ENCODE assay signal across 11 cellular contexts in the genomic region with DNA sequence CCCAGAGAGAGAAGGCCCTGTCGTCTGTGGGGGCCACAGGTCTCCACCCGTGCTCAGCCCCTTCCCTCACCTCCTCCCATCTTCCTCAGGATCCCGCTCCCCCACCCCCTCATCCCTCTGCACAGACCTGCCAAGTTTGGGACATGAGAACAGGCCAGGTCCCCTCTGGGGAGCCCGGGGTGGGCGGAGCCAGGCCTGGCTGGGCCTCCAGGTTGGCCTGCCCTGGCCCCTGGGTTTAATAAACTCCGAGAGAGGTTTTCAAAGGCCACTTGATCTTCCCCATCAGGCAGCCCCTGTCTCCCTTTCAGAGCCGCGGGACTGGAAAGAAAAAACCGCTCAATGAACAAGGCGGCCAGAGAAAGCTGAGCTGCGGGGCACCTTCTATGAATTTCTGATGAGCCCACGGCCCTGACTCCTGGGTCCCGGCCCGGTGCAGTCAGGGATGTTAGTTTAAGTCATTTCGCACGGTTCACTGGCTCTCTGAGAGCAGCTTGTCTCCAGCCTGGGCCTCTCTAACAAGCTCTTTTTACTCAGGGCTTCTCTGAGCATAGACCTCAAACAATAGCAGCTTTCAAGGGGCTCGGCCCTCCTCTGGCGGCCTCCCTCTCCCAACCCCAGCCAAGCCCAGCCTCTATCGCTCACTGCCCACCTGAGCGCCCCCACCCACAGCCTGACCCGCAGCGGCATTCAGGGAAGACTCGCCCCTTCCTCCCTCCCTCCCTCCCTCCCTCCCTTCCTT.
A peak's percentile ranks its signal among the peaks of the same experiment; 100 is the strongest.
DNase-seq lines count a peak whose midpoint lies in the region; ATAC-seq lines count a peak whose summit lies in the region.
"Had no signal": no experiment of that assay in that cellular context is flagged by ENCODE, and none has a peak within 500 bp of the region (broad histone marks: within the 10 kb centered on the region; RNA-seq: fewer than 3 reads in every experiment).

No MANE protein-coding gene starts in this region.

- H3K27ac Mint-ChIP-seq in activated naive CD8-positive, alpha-beta T cell treated with anti-CD3 and anti-CD28 coated beads, Interleukin-2, amount 50 U/mL, for 24 hours, result no peak overlapping the region
- H3K27ac Mint-ChIP-seq in activated CD4-positive, alpha-beta T cell treated with anti-CD3 and anti-CD28 coated beads for 36 hours, result no peak overlapping the region

- ATAC-seq in HG03460 (IDR thresholded peaks at IDR 0.05; ENCODE audit: unreplicated experiment), result no peak
- ATAC-seq in activated naive CD8-positive, alpha-beta T cell treated with anti-CD3 and anti-CD28 coated beads, Interleukin-2, amount 50 U/mL, for 24 hours, result no peak
- no peak for ATAC-seq in activated CD4-positive, alpha-beta T cell treated with anti-CD3 and anti-CD28 coated beads for 36 hours

- H3K4me1 ChIP-seq in HUES48 (ENCODE audit: control insufficient read depth, insufficient read depth, low read length) (peaks cover 22% of the 10 kb centered on the region), NT2/D1 (ENCODE audit: insufficient read depth, insufficient read length) (peaks cover 9% of the 10 kb centered on the region)

- H3K27ac ChIP-seq in HUES48 (ENCODE audit: low read depth, low read length), result peak overlapping the region; percentile 70
- H3K27ac ChIP-seq: brain microvascular endothelial cell, heart right ventricle had no signal

- H3K4me3 ChIP-seq in HUES48 (ENCODE audit: low read depth, low read length) (no peak overlapping the region), NT2/D1 (ENCODE audit: insufficient read length, low read depth) (peak overlapping the region; percentile 15)
- H3K4me3 ChIP-seq: heart right ventricle had no signal

- H3K27me3 ChIP-seq in HUES48 (ENCODE audit: control insufficient read depth, insufficient read depth, low read length) (no peaks in the 10 kb centered on the region), NT2/D1 (ENCODE audit: insufficient read depth, insufficient read length) (no peaks in the 10 kb centered on the region)
- H3K27me3 ChIP-seq: brain microvascular endothelial cell, heart right ventricle had no signal

- in situ Hi-C loops in ACHN (cut with HindIII; ENCODE audit: low pct_ligation_motif_present, low pct_unique_long_range_greater_than_20kb, low sequenced_read_pairs), result no loop called here

- H3K4me3 Mint-ChIP-seq in activated naive CD8-positive, alpha-beta T cell treated with anti-CD3 and anti-CD28 coated beads, Interleukin-2, amount 50 U/mL, for 24 hours, result no peak overlapping the region
- H3K4me3 Mint-ChIP-seq in activated CD4-positive, alpha-beta T cell treated with anti-CD3 and anti-CD28 coated beads for 36 hours, result no peak overlapping the region

- intact Hi-C loops in activated CD4-positive, alpha-beta T cell treated with anti-CD3 and anti-CD28 coated beads for 36 hours (cut with DNase I, micrococcal nuclease), result no loop called here

- H3K4me1 Mint-ChIP-seq in activated naive CD8-positive, alpha-beta T cell treated with anti-CD3 and anti-CD28 coated beads, Interleukin-2, amount 50 U/mL, for 24 hours, result no peaks in the 10 kb centered on the region
- no peaks in the 10 kb centered on the region for H3K4me1 Mint-ChIP-seq in activated CD4-positive, alpha-beta T cell treated with anti-CD3 and anti-CD28 coated beads for 36 hours

- H3K36me3 Mint-ChIP-seq in activated naive CD8-positive, alpha-beta T cell treated with anti-CD3 and anti-CD28 coated beads, Interleukin-2, amount 50 U/mL, for 24 hours (ENCODE audit: low read depth), result no peaks in the 10 kb centered on the region
- no peaks in the 10 kb centered on the region for H3K36me3 Mint-ChIP-seq in activated CD4-positive, alpha-beta T cell treated with anti-CD3 and anti-CD28 coated beads for 36 hours (ENCODE audit: low read depth)

- POLR2A ChIA-PET in activated CD4-positive, alpha-beta T cell treated with anti-CD3 and anti-CD28 coated beads for 36 hours (lab: Charles Lee), result interaction anchor here (0.6 kb wide), 1 partner anchor 95 kb away, joined by 5 read pairs; no protein-coding TSS in a partner anchor

- H3K27me3 Mint-ChIP-seq in activated naive CD8-positive, alpha-beta T cell treated with anti-CD3 and anti-CD28 coated beads, Interleukin-2, amount 50 U/mL, for 24 hours, result peaks cover 7% of the 10 kb centered on the region
- H3K27me3 Mint-ChIP-seq in activated CD4-positive, alpha-beta T cell treated with anti-CD3 and anti-CD28 coated beads for 36 hours, result no peaks in the 10 kb centered on the region

- DNase-seq in ACHN, result peak; percentile 44
- DNase-seq in NT2/D1 (ENCODE audit: low read depth, low spot score), result no peak
- peak; percentile 13 for DNase-seq in inferior parietal cortex (ENCODE audit: extremely low spot score)
- DNase-seq in NAMALWA (ENCODE audit: low spot score), result no peak
- DNase-seq in activated naive CD8-positive, alpha-beta T cell treated with anti-CD3 and anti-CD28 coated beads, Interleukin-2, amount 50 U/mL, for 24 hours, result no peak
- no peak for DNase-seq in activated CD4-positive, alpha-beta T cell treated with anti-CD3 and anti-CD28 coated beads for 36 hours
- DNase-seq: brain microvascular endothelial cell, heart right ventricle, RPMI8226 had no signal

- no peaks in the 10 kb centered on the region for H3K36me3 ChIP-seq in HUES48 (ENCODE audit: control insufficient read depth, insufficient read depth, low read length)
- no peaks in the 10 kb centered on the region for H3K36me3 ChIP-seq in NT2/D1 (ENCODE audit: insufficient read depth, insufficient read length, low read length)
- H3K36me3 ChIP-seq: brain microvascular endothelial cell, heart right ventricle had no signal

- no peaks in the 10 kb centered on the region for H3K9me3 ChIP-seq in HUES48 (ENCODE audit: control insufficient read depth, insufficient read depth, low read length)
- H3K9me3 ChIP-seq in NT2/D1 (ENCODE audit: insufficient read depth, low read length), result peaks cover 2% of the 10 kb centered on the region; the same call in 1 of the 2 replicates

- no peak overlapping the region; the same call in 1 of the 2 replicates for H3K9ac ChIP-seq in HUES48 (ENCODE audit: low read depth, low read length)
- peak overlapping the region; percentile 50 for H3K9ac ChIP-seq in NT2/D1 (ENCODE audit: insufficient read length, low read depth)

- no peaks in the 10 kb centered on the region for H3K9me3 Mint-ChIP-seq in activated naive CD8-positive, alpha-beta T cell treated with anti-CD3 and anti-CD28 coated beads, Interleukin-2, amount 50 U/mL, for 24 hours
- H3K9me3 Mint-ChIP-seq in activated CD4-positive, alpha-beta T cell treated with anti-CD3 and anti-CD28 coated beads for 36 hours (ENCODE audit: low read depth), result peaks cover 3% of the 10 kb centered on the region

- CTCF ChIA-PET in activated CD4-positive, alpha-beta T cell treated with anti-CD3 and anti-CD28 coated beads for 36 hours (lab: Charles Lee), result no interaction called here

Comparison
In these comparisons a context has a peak if more than half of its experiments do, and no peak if none do; other contexts are left out.
1. DNase-seq: peak in ACHN (single experiment) and inferior parietal cortex (single experiment); none in NT2/D1 (single experiment), NAMALWA (single experiment), activated naive CD8-positive, alpha-beta T cell treated with anti-CD3 and anti-CD28 coated beads, Interleukin-2, amount 50 U/mL, for 24 hours (single experiment) and activated CD4-positive, alpha-beta T cell treated with anti-CD3 and anti-CD28 coated beads for 36 hours (single experiment).